8 cellular contexts compared by ENCODE assay signal in genomic region chr17:35089846-35090193, GRCh38. TPM values are rescaled to one million over a fixed set of nuclear protein-coding genes. Genes with fewer than 3 reads are reported as not detected.
DNase-seq lines count a peak whose midpoint lies in the region; ATAC-seq and TF ChIP-seq lines count a peak whose summit lies in the region.

No MANE protein-coding gene starts in this region.

- H3K4me3 ChIP-seq in left ventricle myocardium inferior = peak overlapping the region; percentile 91

- TF ChIP-seq CTCF in left ventricle myocardium inferior (IDR thresholded peaks at IDR 0.05; ENCODE audit: borderline replicate concordance) = no peak

- H3K27ac ChIP-seq in left ventricle myocardium inferior (replicated peaks) = peak overlapping the region; percentile 86

- peaks cover 25% of the 10 kb centered on the region for H3K4me1 ChIP-seq in left ventricle myocardium inferior

- ATAC-seq in GM21515 (IDR thresholded peaks at IDR 0.05; ENCODE audit: unreplicated experiment) = peak; percentile 25
- ATAC-seq in sciatic nerve = peak; percentile 43
- ATAC-seq in HG03097 (IDR thresholded peaks at IDR 0.05; ENCODE audit: low FRiP score, unreplicated experiment) = no peak

- H3K9me3 ChIP-seq in left ventricle myocardium inferior (replicated peaks) = no peaks in the 10 kb centered on the region

- DNase-seq in AML-193 (lab: John Stamatoyannopoulos, UW) (peak; percentile 68 to 75), MV-4-11 (lab: John Stamatoyannopoulos, UW) (peak; percentile 63), left ventricle myocardium inferior (no peak), sciatic nerve (ENCODE audit: low spot score) (no peak)
- DNase-seq in activated T-helper 9 cell treated with anti-CD3 and anti-CD28 coated beads, Interleukin-2, amount 50 U/mL, for 16 hours (ENCODE audit: low read depth) = peak; percentile 24
- no peak for DNase-seq in effector CD8-positive, alpha-beta T cell (lab: John Stamatoyannopoulos, UW)

- H3K27me3 ChIP-seq in left ventricle myocardium inferior (ENCODE audit: low read depth) = no peaks in the 10 kb centered on the region

- intact Hi-C loops in left ventricle myocardium inferior (cut with micrococcal nuclease) (no loop called here), sciatic nerve (cut with DNase I) (loop anchor here (10.0 kb wide), 1 partner anchor 85 kb away; no protein-coding TSS in a partner anchor)

- H3K36me3 ChIP-seq in left ventricle myocardium inferior = no peaks in the 10 kb centered on the region

RNA-seq across cellular contexts. Expression of gene RFFL, which starts 26.3 kb away (rescaled TPM):
- total RNA-seq in left ventricle myocardium inferior (10.1 TPM), sciatic nerve (23.3 TPM)

RNA-seq across cellular contexts. Expression of gene RAD51D, which starts 29.8 kb away (rescaled TPM):
- total RNA-seq in left ventricle myocardium inferior (4.6 TPM), sciatic nerve (16.9 TPM)

RNA-seq across cellular contexts. Expression of gene FNDC8, which starts 31.6 kb away (rescaled TPM):
- total RNA-seq in left ventricle myocardium inferior (not detected), sciatic nerve (not detected)

RNA-seq across cellular contexts. Expression of gene NLE1, which starts 52.3 kb away (rescaled TPM):
- total RNA-seq in left ventricle myocardium inferior (4.2 TPM), sciatic nerve (13.5 TPM)

RNA-seq across cellular contexts. Expression of gene UNC45B, which starts 57.8 kb away (rescaled TPM):
- total RNA-seq in left ventricle myocardium inferior (205 TPM), sciatic nerve (0.04 TPM)

Comparison
In these comparisons a context has a peak if more than half of its experiments do, and no peak if none do; other contexts are left out.
1. DNase-seq: peak in AML-193 (2 of 2), MV-4-11 (single experiment) and activated T-helper 9 cell treated with anti-CD3 and anti-CD28 coated beads, Interleukin-2, amount 50 U/mL, for 16 hours (single experiment); none in left ventricle myocardium inferior (single experiment), sciatic nerve (single experiment) and effector CD8-positive, alpha-beta T cell (single experiment).